ENCODE assay signal across 29 cellular contexts in the genomic region with DNA sequence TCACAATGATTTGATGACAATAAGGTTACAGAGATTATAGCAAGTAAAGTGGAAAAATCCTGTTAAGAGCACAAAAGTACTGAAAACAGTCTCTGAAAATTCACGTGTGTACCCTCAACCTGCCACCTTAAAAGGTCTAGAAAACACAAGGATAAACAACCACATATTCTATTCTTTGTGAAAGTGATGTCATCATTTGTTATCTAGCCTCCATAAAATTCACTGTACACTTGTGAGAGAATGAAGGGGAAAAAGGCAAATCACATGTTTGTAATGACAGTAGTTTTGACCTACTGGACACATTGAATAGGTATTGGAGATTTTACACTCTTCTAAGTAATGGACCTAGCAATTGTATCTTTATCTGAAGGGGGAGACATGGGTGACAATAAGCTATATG. TPM values are rescaled to one million over a fixed set of nuclear protein-coding genes. Genes with fewer than 3 reads are reported as not detected.
DNase-seq lines count a peak whose midpoint lies in the region; ATAC-seq and TF ChIP-seq lines count a peak whose summit lies in the region.
"Had no signal": no experiment of that assay in that cellular context is flagged by ENCODE, and none has a peak within 500 bp of the region (broad histone marks: within the 10 kb centered on the region; RNA-seq: fewer than 3 reads in every experiment).

No MANE protein-coding gene starts in this region.

- no peak overlapping the region for H3K4me3 ChIP-seq in HEK293 (ENCODE audit: low read depth, low read length)
- no peak overlapping the region for H3K4me3 ChIP-seq in SK-N-SH (ENCODE audit: low read depth in 2 of 2, low read length in 1 of 2)
- H3K4me3 ChIP-seq: GM23248, SK-N-MC had no signal

- CTCF ChIA-PET in activated CD8-positive, alpha-beta T cell treated with anti-CD3 and anti-CD28 coated beads for 36 hours (lab: Charles Lee) = interaction anchor here (0.6 to 3.3 kb wide), 8 partner anchors 17 to 277 kb away, joined by 3 to 12 read pairs (median 3); no protein-coding TSS in a partner anchor
- CTCF ChIA-PET in activated CD8-positive, alpha-beta T cell treated with anti-CD3 and anti-CD28 coated beads, Interleukin-2, amount 10 ng/mL, durations not matched to agents 7 days and 5 days (lab: Charles Lee) = interaction anchor here (0.8 to 2.4 kb wide), 10 partner anchors 9 to 281 kb away, joined by 3 to 18 read pairs (median 3); no protein-coding TSS in a partner anchor
- CTCF ChIA-PET in HEK293 (lab: Yijun Ruan, JAX) (interaction anchor here (0.7 to 1.3 kb wide), 3 partner anchors 226 to 1347 kb away, joined by 3 to 4 read pairs (median 4); no protein-coding TSS in a partner anchor), SK-N-SH (lab: Yijun Ruan, JAX) (no interaction called here)

- H3F3A ChIP-seq in SK-N-SH (replicated peaks; ENCODE audit: insufficient read depth) = no peaks in the 10 kb centered on the region

- H3K27me3 Mint-ChIP-seq in activated CD8-positive, alpha-beta T cell treated with anti-CD3 and anti-CD28 coated beads for 36 hours = peaks cover 26% of the 10 kb centered on the region
- peaks cover 55% of the 10 kb centered on the region for H3K27me3 Mint-ChIP-seq in activated CD8-positive, alpha-beta T cell treated with anti-CD3 and anti-CD28 coated beads, Interleukin-2, amount 10 ng/mL, durations not matched to agents 7 days and 5 days (ENCODE audit: low read depth)
- no peaks in the 10 kb centered on the region for H3K27me3 Mint-ChIP-seq in effector memory CD8-positive, alpha-beta T cell
- H3K27me3 Mint-ChIP-seq in glutamatergic neuron (ENCODE audit: unreplicated experiment) = peaks cover 13% of the 10 kb centered on the region

- no peak for TF ChIP-seq RAD21 in SK-N-SH (IDR thresholded peaks at IDR 0.05; ENCODE audit: low read length)

- H2AFZ ChIP-seq in SK-N-SH (ENCODE audit: low read depth) = no peak overlapping the region
- H2AFZ ChIP-seq: GM23248 had no signal

- peaks cover 2% of the 10 kb centered on the region for H3K36me3 Mint-ChIP-seq in activated CD8-positive, alpha-beta T cell treated with anti-CD3 and anti-CD28 coated beads for 36 hours (ENCODE audit: low read depth)
- H3K36me3 Mint-ChIP-seq in activated CD8-positive, alpha-beta T cell treated with anti-CD3 and anti-CD28 coated beads, Interleukin-2, amount 10 ng/mL, durations not matched to agents 7 days and 5 days (ENCODE audit: low read depth) = peaks cover 7% of the 10 kb centered on the region
- H3K36me3 Mint-ChIP-seq in effector memory CD8-positive, alpha-beta T cell (ENCODE audit: insufficient read depth) = peaks cover 35% of the 10 kb centered on the region
- H3K36me3 Mint-ChIP-seq in stimulated activated effector memory CD8-positive, alpha-beta T cell treated with anti-CD3 and anti-CD28 coated beads, Interleukin-12 subunit alpha, Interleukin-12 subunit beta, amount 100 ng/mL, for 72 hours = peaks cover 20% of the 10 kb centered on the region
- no peaks in the 10 kb centered on the region for H3K36me3 Mint-ChIP-seq in glutamatergic neuron (ENCODE audit: unreplicated experiment)
- H3K36me3 Mint-ChIP-seq: IgD-negative memory B cell had no signal

- 26% methylated on average over 1 of the region's 1 CpG for WGBS in SK-N-SH (ENCODE audit: low lambda C conversion rate)

- H3K9me3 Mint-ChIP-seq in activated CD8-positive, alpha-beta T cell treated with anti-CD3 and anti-CD28 coated beads for 36 hours = no peaks in the 10 kb centered on the region
- no peaks in the 10 kb centered on the region for H3K9me3 Mint-ChIP-seq in activated CD8-positive, alpha-beta T cell treated with anti-CD3 and anti-CD28 coated beads, Interleukin-2, amount 10 ng/mL, durations not matched to agents 7 days and 5 days (ENCODE audit: insufficient read depth)
- H3K9me3 Mint-ChIP-seq in effector memory CD8-positive, alpha-beta T cell = no peaks in the 10 kb centered on the region
- H3K9me3 Mint-ChIP-seq in stimulated activated effector memory CD8-positive, alpha-beta T cell treated with anti-CD3 and anti-CD28 coated beads, Interleukin-12 subunit alpha, Interleukin-12 subunit beta, amount 100 ng/mL, for 72 hours = no peaks in the 10 kb centered on the region
- H3K9me3 Mint-ChIP-seq in glutamatergic neuron (ENCODE audit: unreplicated experiment) = no peaks in the 10 kb centered on the region
- H3K9me3 Mint-ChIP-seq: HFFc6, IgD-negative memory B cell had no signal

- H3K27ac ChIP-seq in HEK293 (ENCODE audit: extremely low read depth, low read depth, low read length) (no peak overlapping the region), SK-N-SH (ENCODE audit: low read depth in 2 of 2, low read length in 1 of 2) (no peak overlapping the region)
- H3K27ac ChIP-seq: GM23248, SK-N-MC had no signal

- TF ChIP-seq EP300 in SK-N-SH (IDR thresholded peaks at IDR 0.05; ENCODE audit: borderline replicate concordance in 1 of 2, low read depth in 1 of 2, low read length in 1 of 2) = no peak

- TF ChIP-seq CTCF in activated CD8-positive, alpha-beta T cell treated with anti-CD3 and anti-CD28 coated beads for 36 hours (IDR thresholded peaks at IDR 0.05) = no peak
- TF ChIP-seq CTCF in HEK293 (tag by site-specific recombination; IDR thresholded peaks at IDR 0.05) = no peak
- TF ChIP-seq CTCF in glutamatergic neuron (IDR thresholded peaks at IDR 0.05; ENCODE audit: partially characterized antibody, unreplicated experiment) = no peak
- no peak for TF ChIP-seq CTCF in SK-N-SH (IDR thresholded peaks at IDR 0.05)

- H3K4me1 Mint-ChIP-seq in activated CD8-positive, alpha-beta T cell treated with anti-CD3 and anti-CD28 coated beads for 36 hours (ENCODE audit: low read depth) = peaks cover 30% of the 10 kb centered on the region
- peaks cover 36% of the 10 kb centered on the region for H3K4me1 Mint-ChIP-seq in activated CD8-positive, alpha-beta T cell treated with anti-CD3 and anti-CD28 coated beads, Interleukin-2, amount 10 ng/mL, durations not matched to agents 7 days and 5 days (ENCODE audit: low read depth)
- peaks cover 43 to 65% of the 10 kb centered on the region in 2 donors for H3K4me1 Mint-ChIP-seq in effector memory CD8-positive, alpha-beta T cell (ENCODE audit: low read depth in 2 of 2)
- H3K4me1 Mint-ChIP-seq in stimulated activated effector memory CD8-positive, alpha-beta T cell treated with anti-CD3 and anti-CD28 coated beads, Interleukin-12 subunit alpha, Interleukin-12 subunit beta, amount 100 ng/mL, for 72 hours = peaks cover 69% of the 10 kb centered on the region
- peaks cover 5% of the 10 kb centered on the region for H3K4me1 Mint-ChIP-seq in glutamatergic neuron (ENCODE audit: low read depth, unreplicated experiment)

- no peaks in the 10 kb centered on the region for H3K9me2 ChIP-seq in SK-N-SH

- H3K36me3 ChIP-seq in HEK293 (ENCODE audit: control insufficient read depth in 2 of 2, insufficient read depth in 1 of 2, low read length in 2 of 2) = no peaks in the 10 kb centered on the region
- no peaks in the 10 kb centered on the region for H3K36me3 ChIP-seq in SK-N-SH (replicated peaks in 1 of 2; ENCODE audit: control insufficient read depth in 1 of 2, insufficient read depth in 2 of 2, low read length in 1 of 2)
- H3K36me3 ChIP-seq: BE2C had no signal

- H3K4me1 ChIP-seq in HEK293 (ENCODE audit: control insufficient read depth, insufficient read depth, low read length) = no peaks in the 10 kb centered on the region
- H3K4me1 ChIP-seq in SK-N-SH (ENCODE audit: control insufficient read depth in 1 of 2, insufficient read depth in 2 of 2, low read depth in 1 of 2, low read length in 1 of 2) = peaks cover 0 to 2% of the 10 kb centered on the region in 2 experiments; a peak in 1 of 4 replicates
- H3K4me1 ChIP-seq: BE2C had no signal

- no peak for ATAC-seq in activated CD8-positive, alpha-beta T cell treated with anti-CD3 and anti-CD28 coated beads for 36 hours
- ATAC-seq in activated CD8-positive, alpha-beta T cell treated with anti-CD3 and anti-CD28 coated beads, Interleukin-2, amount 10 ng/mL, durations not matched to agents 7 days and 5 days = no peak
- no peak for ATAC-seq in effector memory CD8-positive, alpha-beta T cell (replicated peaks)
- ATAC-seq in stimulated activated effector memory CD8-positive, alpha-beta T cell treated with anti-CD3 and anti-CD28 coated beads, Interleukin-12 subunit alpha, Interleukin-12 subunit beta, amount 100 ng/mL, for 72 hours = no peak

- POLR2A ChIA-PET in activated CD8-positive, alpha-beta T cell treated with anti-CD3 and anti-CD28 coated beads for 36 hours (lab: Charles Lee) = no interaction called here
- POLR2A ChIA-PET in activated CD8-positive, alpha-beta T cell treated with anti-CD3 and anti-CD28 coated beads, Interleukin-2, amount 10 ng/mL, durations not matched to agents 7 days and 5 days (lab: Charles Lee) = interaction anchor here (1.1 kb wide), 1 partner anchor 203 kb away, joined by 3 read pairs; a partner anchor contains a TSS
- POLR2A ChIA-PET in HEK293 (lab: Yijun Ruan, JAX) (no interaction called here), SK-N-SH (lab: Yijun Ruan, JAX) (no interaction called here)

- H3K9me3 ChIP-seq in HEK293 (ENCODE audit: control insufficient read depth, insufficient read depth, low read depth, low read length) = no peaks in the 10 kb centered on the region
- H3K9me3 ChIP-seq in SK-N-SH = no peaks in the 10 kb centered on the region
- H3K9me3 ChIP-seq: BE2C had no signal

- no peak for DNase-seq in activated CD8-positive, alpha-beta T cell treated with anti-CD3 and anti-CD28 coated beads for 36 hours
- no peak for DNase-seq in activated CD8-positive, alpha-beta T cell treated with anti-CD3 and anti-CD28 coated beads, Interleukin-2, amount 10 ng/mL, durations not matched to agents 7 days and 5 days
- no peak for DNase-seq in effector memory CD8-positive, alpha-beta T cell
- no peak for DNase-seq in stimulated activated effector memory CD8-positive, alpha-beta T cell treated with anti-CD3 and anti-CD28 coated beads, Interleukin-12 subunit alpha, Interleukin-12 subunit beta, amount 100 ng/mL, for 72 hours (ENCODE audit: low spot score in 2 of 2)
- DNase-seq in glutamatergic neuron (no peak), NOMO-1 treated with DMSO at 0.1 percent for 48 hours (lab: John Stamatoyannopoulos, UW; ENCODE audit: unreplicated experiment) (no peak), SK-N-SH (no peak)
- DNase-seq: 8988T, ACHN, BE2C, DMS53, GM23248, H9, HFFc6, Karpas-422, NCI-H1105, NCI-H1436 treated with DMSO at 0.1 percent for 48 hours, NCI-H187 treated with DMSO at 0.1 percent for 48 hours, NCI-H2171 treated with DMSO at 0.1 percent for 48 hours, NCI-H345, NCI-H510A treated with DMSO at 0.1 percent for 48 hours, SIG-M5 had no signal

- intact Hi-C loops in activated CD8-positive, alpha-beta T cell treated with anti-CD3 and anti-CD28 coated beads for 36 hours (cut with micrococcal nuclease) = no loop called here

- peak overlapping the region; percentile 53 for H3K27ac Mint-ChIP-seq in activated CD8-positive, alpha-beta T cell treated with anti-CD3 and anti-CD28 coated beads for 36 hours
- H3K27ac Mint-ChIP-seq in activated CD8-positive, alpha-beta T cell treated with anti-CD3 and anti-CD28 coated beads, Interleukin-2, amount 10 ng/mL, durations not matched to agents 7 days and 5 days = no peak overlapping the region
- peak overlapping the region; percentile 91 to 95 for H3K27ac Mint-ChIP-seq in effector memory CD8-positive, alpha-beta T cell
- peak overlapping the region; percentile 10 for H3K27ac Mint-ChIP-seq in stimulated activated effector memory CD8-positive, alpha-beta T cell treated with anti-CD3 and anti-CD28 coated beads, Interleukin-12 subunit alpha, Interleukin-12 subunit beta, amount 100 ng/mL, for 72 hours
- H3K27ac Mint-ChIP-seq in glutamatergic neuron (ENCODE audit: unreplicated experiment) = no peak overlapping the region
- H3K27ac Mint-ChIP-seq: CD14-positive monocyte, H9, HFFc6 had no signal

- no peaks in the 10 kb centered on the region for H4K20me1 ChIP-seq in SK-N-SH (ENCODE audit: insufficient read depth)

- H3K4me2 ChIP-seq in SK-N-SH = no peak overlapping the region

- H3K4me3 Mint-ChIP-seq in activated CD8-positive, alpha-beta T cell treated with anti-CD3 and anti-CD28 coated beads for 36 hours = no peak overlapping the region
- no peak overlapping the region for H3K4me3 Mint-ChIP-seq in activated CD8-positive, alpha-beta T cell treated with anti-CD3 and anti-CD28 coated beads, Interleukin-2, amount 10 ng/mL, durations not matched to agents 7 days and 5 days
- peak overlapping the region; percentile 93 to 99 for H3K4me3 Mint-ChIP-seq in effector memory CD8-positive, alpha-beta T cell
- H3K4me3 Mint-ChIP-seq in stimulated activated effector memory CD8-positive, alpha-beta T cell treated with anti-CD3 and anti-CD28 coated beads, Interleukin-12 subunit alpha, Interleukin-12 subunit beta, amount 100 ng/mL, for 72 hours = peak overlapping the region; percentile 99
- no peak overlapping the region for H3K4me3 Mint-ChIP-seq in glutamatergic neuron (ENCODE audit: unreplicated experiment)
- H3K4me3 Mint-ChIP-seq: H9, HFFc6 had no signal

- H3K27me3 ChIP-seq in SK-N-SH (ENCODE audit: insufficient read depth) = peaks cover 49% of the 10 kb centered on the region

- H3K79me2 ChIP-seq in SK-N-SH (ENCODE audit: insufficient read depth) = no peaks in the 10 kb centered on the region

- H3K9ac ChIP-seq in SK-N-SH = no peak overlapping the region
- H3K9ac ChIP-seq: GM23248 had no signal

RNA-seq across cellular contexts. Expression of a gene that starts 4.0 kb away (rescaled TPM):
- under 1 TPM; 0.13 to 0.43 TPM for total RNA-seq in activated CD8-positive, alpha-beta T cell treated with anti-CD3 and anti-CD28 coated beads for 36 hours
- 1 to 10 TPM in 1 of 2 experiments, under 1 TPM in 1; 0.68 to 1.0 TPM for total RNA-seq in activated CD8-positive, alpha-beta T cell treated with anti-CD3 and anti-CD28 coated beads, Interleukin-2, amount 10 ng/mL, durations not matched to agents 7 days and 5 days
- total RNA-seq in glutamatergic neuron (ENCODE audit: unreplicated experiment) = not detected
- polyA plus RNA-seq in SK-N-SH (2012; rRNA removed) = not detected in 2 replicates
- polyA plus RNA-seq in SK-N-SH (2012; cell fraction: cytosol; rRNA removed) = 0.03 TPM in 1 of 2 replicates, not detected in the other
- polyA plus RNA-seq in SK-N-SH (2012; cell fraction: nucleus; rRNA removed) = not detected in 2 replicates
- total RNA-seq: Daoy, G401, GM23248, H9, HFFc6, M059J had no signal
- polyA plus RNA-seq: CD14-positive monocyte had no signal

RNA-seq across cellular contexts. Expression of a gene that starts 42.6 kb away (rescaled TPM):
- total RNA-seq in activated CD8-positive, alpha-beta T cell treated with anti-CD3 and anti-CD28 coated beads for 36 hours = 10 to 100 TPM; 19.5 to 19.9 TPM
- total RNA-seq in activated CD8-positive, alpha-beta T cell treated with anti-CD3 and anti-CD28 coated beads, Interleukin-2, amount 10 ng/mL, durations not matched to agents 7 days and 5 days = 100 to 1,000 TPM; 116 to 119 TPM
- total RNA-seq in glutamatergic neuron (ENCODE audit: unreplicated experiment) = not detected
- 0.67 and 1.0 TPM in 2 replicates for polyA plus RNA-seq in SK-N-SH (2012; rRNA removed)
- 1.1 and 1.2 TPM in 2 replicates for polyA plus RNA-seq in SK-N-SH (2012; cell fraction: cytosol; rRNA removed)
- polyA plus RNA-seq in SK-N-SH (2012; cell fraction: nucleus; rRNA removed) = 0.36 and 0.40 TPM in 2 replicates

Comparison
In these comparisons a context has a peak if more than half of its experiments do, and no peak if none do; other contexts are left out.
1. H3K27ac Mint-ChIP-seq: peak in activated CD8-positive, alpha-beta T cell treated with anti-CD3 and anti-CD28 coated beads for 36 hours (single experiment), effector memory CD8-positive, alpha-beta T cell (2 of 2) and stimulated activated effector memory CD8-positive, alpha-beta T cell treated with anti-CD3 and anti-CD28 coated beads, Interleukin-12 subunit alpha, Interleukin-12 subunit beta, amount 100 ng/mL, for 72 hours (single experiment); none in activated CD8-positive, alpha-beta T cell treated with anti-CD3 and anti-CD28 coated beads, Interleukin-2, amount 10 ng/mL, durations not matched to agents 7 days and 5 days (single experiment) and glutamatergic neuron (single experiment).
2. H3K4me3 Mint-ChIP-seq: peak in effector memory CD8-positive, alpha-beta T cell (2 of 2) and stimulated activated effector memory CD8-positive, alpha-beta T cell treated with anti-CD3 and anti-CD28 coated beads, Interleukin-12 subunit alpha, Interleukin-12 subunit beta, amount 100 ng/mL, for 72 hours (single experiment); none in activated CD8-positive, alpha-beta T cell treated with anti-CD3 and anti-CD28 coated beads for 36 hours (single experiment), activated CD8-positive, alpha-beta T cell treated with anti-CD3 and anti-CD28 coated beads, Interleukin-2, amount 10 ng/mL, durations not matched to agents 7 days and 5 days (single experiment) and glutamatergic neuron (single experiment).
3. RNA of a gene that starts 42.6 kb away (total RNA-seq): 116 to 119 TPM in activated CD8-positive, alpha-beta T cell treated with anti-CD3 and anti-CD28 coated beads, Interleukin-2, amount 10 ng/mL, durations not matched to agents 7 days and 5 days and 19.5 to 19.9 TPM in activated CD8-positive, alpha-beta T cell treated with anti-CD3 and anti-CD28 coated beads for 36 hours; not detected in glutamatergic neuron (single experiment); every median in the first group is over 10 times any median in the second.